1 cellular context compared by ENCODE assay signal in the genomic region with DNA sequence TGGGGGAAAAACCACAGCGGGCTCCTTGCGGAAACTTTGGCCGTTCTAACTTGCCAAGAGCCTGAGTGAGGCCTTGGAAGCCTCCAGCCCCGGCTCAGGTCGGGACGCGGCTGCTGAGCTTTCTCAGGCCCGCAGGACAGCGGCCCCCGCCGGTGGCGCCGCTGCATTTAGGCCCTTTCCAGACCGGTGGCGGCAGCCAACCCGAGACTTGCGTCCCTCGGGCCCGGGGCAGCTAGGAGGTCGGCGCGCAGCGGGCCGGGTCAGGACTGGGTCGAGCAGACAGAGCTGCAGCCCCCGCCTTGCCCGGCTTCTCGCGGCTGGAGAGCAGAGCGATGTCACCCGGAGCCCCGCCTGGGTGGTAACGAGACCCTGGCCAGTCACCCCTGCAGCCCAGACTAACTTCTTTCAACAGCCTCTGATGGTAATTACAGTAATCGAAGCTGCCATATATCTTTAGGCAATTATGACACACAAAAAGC.
TF ChIP-seq lines count a peak whose summit lies in the region.

No MANE protein-coding gene starts in this region.

TF ChIP-seq in IMR-90, 13 proteins besides CTCF, POLR2A, EP300 and RAD21:
- TF ChIP-seq ELK1 (IDR thresholded peaks at IDR 0.05; ENCODE audit: borderline replicate concordance, low read depth, low read length), result no peak
- TF ChIP-seq NFE2L2 (IDR thresholded peaks at IDR 0.05; ENCODE audit: low read depth, low read length), result no peak
- no peak for TF ChIP-seq MXI1 (IDR thresholded peaks at IDR 0.05; ENCODE audit: borderline replicate concordance, low read depth, low read length)
- no peak for TF ChIP-seq BHLHE40 (IDR thresholded peaks at IDR 0.05; ENCODE audit: low read depth, low read length)
- no peak for TF ChIP-seq RCOR1 (IDR thresholded peaks at IDR 0.05; ENCODE audit: insufficient replicate concordance, low read length)
- TF ChIP-seq MAFK (IDR thresholded peaks at IDR 0.05; ENCODE audit: low read depth, low read length), result no peak
- no peak for TF ChIP-seq FOS (IDR thresholded peaks at IDR 0.05; ENCODE audit: low read depth, low read length)
- TF ChIP-seq RFX5 (IDR thresholded peaks at IDR 0.05; ENCODE audit: low read depth, low read length), result no peak
- TF ChIP-seq SMC3 (IDR thresholded peaks at IDR 0.05; ENCODE audit: low read depth, low read length), result no peak
- TF ChIP-seq, protein P1, sequence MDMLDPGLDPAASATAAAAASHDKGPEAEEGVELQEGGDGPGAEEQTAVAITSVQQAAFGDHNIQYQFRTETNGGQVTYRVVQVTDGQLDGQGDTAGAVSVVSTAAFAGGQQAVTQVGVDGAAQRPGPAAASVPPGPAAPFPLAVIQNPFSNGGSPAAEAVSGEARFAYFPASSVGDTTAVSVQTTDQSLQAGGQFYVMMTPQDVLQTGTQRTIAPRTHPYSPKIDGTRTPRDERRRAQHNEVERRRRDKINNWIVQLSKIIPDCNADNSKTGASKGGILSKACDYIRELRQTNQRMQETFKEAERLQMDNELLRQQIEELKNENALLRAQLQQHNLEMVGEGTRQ (IDR thresholded peaks at IDR 0.05; ENCODE audit: low read depth, low read length), result no peak
- TF ChIP-seq CEBPB (IDR thresholded peaks at IDR 0.05; ENCODE audit: low read depth, low read length), result no peak
